In genomic region chr19:11633223-11633622, GRCh38 we compare ENCODE assay signal across 8 cellular contexts.
"Had no signal": no experiment of that assay in that cellular context is flagged by ENCODE, and none has a peak within 500 bp of the region (broad histone marks: within the 10 kb centered on the region; RNA-seq: fewer than 3 reads in every experiment).

No MANE protein-coding gene starts in this region.

- ATAC-seq: HCT116 had no signal

- H2AFZ ChIP-seq: GM23248 had no signal

- H3K4me3 ChIP-seq: GM23248, HAP-1 had no signal

- FAIRE-seq: HTR-8/SVneo had no signal

- H3K27ac ChIP-seq: GM23248 had no signal

- H3K4me1 ChIP-seq: HAP-1 had no signal

- H3K36me3 ChIP-seq: HAP-1 had no signal

- H3K4me3 Mint-ChIP-seq: IgD-negative memory B cell had no signal

- DNase-seq: GM23248, GOT3, H7, KG1 had no signal
